ENCODE assay signal across 15 cellular contexts in the genomic region with DNA sequence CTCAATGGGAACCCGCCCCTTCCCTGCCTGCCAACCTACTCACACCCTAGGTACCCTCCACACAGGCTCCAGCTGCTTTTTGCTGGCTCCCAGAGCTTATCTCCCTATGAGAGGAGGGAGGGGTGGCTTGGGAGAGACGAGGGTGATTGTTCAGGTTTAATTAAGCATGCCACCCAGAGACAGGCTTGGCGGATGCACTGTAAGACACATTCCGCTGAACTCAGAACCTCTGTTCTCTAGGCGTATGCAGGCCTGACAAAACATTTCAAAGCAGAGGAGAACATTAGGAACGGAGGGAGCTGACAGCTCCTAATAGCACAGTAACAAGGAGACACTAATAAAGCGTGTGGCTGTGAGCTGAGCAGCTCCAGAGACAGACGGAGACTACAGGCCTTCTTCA.
DNase-seq lines count a peak whose midpoint lies in the region; ATAC-seq and TF ChIP-seq lines count a peak whose summit lies in the region.
"Had no signal": no experiment of that assay in that cellular context is flagged by ENCODE, and none has a peak within 500 bp of the region (broad histone marks: within the 10 kb centered on the region; RNA-seq: fewer than 3 reads in every experiment).

No MANE protein-coding gene starts in this region.

- TF ChIP-seq CTCF in omental fat pad (IDR thresholded peaks at IDR 0.05) = no peak

- ATAC-seq in GM18868 (IDR thresholded peaks at IDR 0.05; ENCODE audit: unreplicated experiment) (no peak), HG03457 (IDR thresholded peaks at IDR 0.05; ENCODE audit: unreplicated experiment) (no peak), omental fat pad (ENCODE audit: low FRiP score) (no peak)
- ATAC-seq: activated CD4-positive, alpha-beta T cell treated with anti-CD3 and anti-CD28 coated beads for 36 hours; heart left ventricle; mucosa of descending colon had no signal

- DNase-seq in COLO668 (lab: John Stamatoyannopoulos, UW; ENCODE audit: unreplicated experiment) = peak; percentile 27
- peak; percentile 62 for DNase-seq in NCI-H1105 treated with DMSO at 0.1 percent for 48 hours (lab: John Stamatoyannopoulos, UW)
- peak; percentile 85 for DNase-seq in NCI-H2171 treated with DMSO at 0.1 percent for 48 hours (lab: John Stamatoyannopoulos, UW)
- DNase-seq in astrocyte of the hippocampus (ENCODE audit: low read depth, low spot score) = peak; percentile 48
- no peak for DNase-seq in SHP77 (lab: John Stamatoyannopoulos, UW)
- no peak for DNase-seq in omental fat pad (ENCODE audit: low spot score)
- DNase-seq: activated CD4-positive, alpha-beta T cell treated with anti-CD3 and anti-CD28 coated beads for 36 hours; GM23248; heart left ventricle; KG1; mucosa of descending colon; NK-92 treated with Interleukin-12 subunit alpha and Interleukin-12 subunit beta, amount 100 ng/mL, for 24 hours; RPMI8226 had no signal

Comparison
In these comparisons a context has a peak if more than half of its experiments do, and no peak if none do; other contexts are left out.
1. DNase-seq: peak in COLO668 (single experiment), NCI-H1105 treated with DMSO at 0.1 percent for 48 hours (single experiment), NCI-H2171 treated with DMSO at 0.1 percent for 48 hours (single experiment) and astrocyte of the hippocampus (single experiment); none in SHP77 (0 of 2) and omental fat pad (single experiment).